In genomic region chr1:9580942-9581341, GRCh38 we compare ENCODE assay signal across 34 cellular contexts.
"Had no signal": no experiment of that assay in that cellular context is flagged by ENCODE, and none has a peak within 500 bp of the region (broad histone marks: within the 10 kb centered on the region; RNA-seq: fewer than 3 reads in every experiment).

No MANE protein-coding gene starts in this region.

- H3K9me3 ChIP-seq: adrenal gland, Peyer's patch, SJSA1, SK-N-SH had no signal

- H3K27me3 ChIP-seq: adrenal gland, Peyer's patch, SJSA1 had no signal

- H3K4me1 ChIP-seq: adrenal gland, Peyer's patch, SJSA1 had no signal

- H3K27me3 Mint-ChIP-seq: activated CD4-positive, alpha-beta T cell treated with anti-CD3 and anti-CD28 coated beads for 36 hours; activated CD4-positive, alpha-beta T cell treated with anti-CD3 and anti-CD28 coated beads, Interleukin-2, amount 10 ng/mL, durations not matched to agents 7 days and 5 days; activated naive CD8-positive, alpha-beta T cell treated with anti-CD3 and anti-CD28 coated beads, Interleukin-2, amount 10 ng/mL, durations not matched to agents 7 days and 5 days; activated T-cell treated with anti-CD3 and anti-CD28 coated beads, Interleukin-2, amount 50 U/mL, for 24 hours; brain had no signal

- H3K9me3 Mint-ChIP-seq: activated CD4-positive, alpha-beta T cell treated with anti-CD3 and anti-CD28 coated beads, Interleukin-2, amount 10 ng/mL, durations not matched to agents 7 days and 5 days; activated naive CD8-positive, alpha-beta T cell treated with anti-CD3 and anti-CD28 coated beads, Interleukin-2, amount 10 ng/mL, durations not matched to agents 7 days and 5 days; activated T-cell treated with anti-CD3 and anti-CD28 coated beads, Interleukin-2, amount 50 U/mL, for 24 hours; brain; T-helper 1 cell treated with Interleukin-12 subunit alpha and Interleukin-12 subunit beta and Interleukin-4 antibody, amounts not matched to agents 30 μg/mL and 1 μg/mL, for 36 hours; T-helper 2 cell treated with Interferon-gamma antibody and Interleukin-4, amounts not matched to agents 5 μg/mL and 100 μg/mL, for 36 hours had no signal

- H3K27ac ChIP-seq: adrenal gland, Peyer's patch, SJSA1 had no signal

- H3K4me1 Mint-ChIP-seq: activated CD4-positive, alpha-beta T cell treated with anti-CD3 and anti-CD28 coated beads for 36 hours; activated CD4-positive, alpha-beta T cell treated with anti-CD3 and anti-CD28 coated beads, Interleukin-2, amount 10 ng/mL, durations not matched to agents 7 days and 5 days; activated naive CD8-positive, alpha-beta T cell treated with anti-CD3 and anti-CD28 coated beads, Interleukin-2, amount 10 ng/mL, durations not matched to agents 7 days and 5 days; brain had no signal

- H3K4me3 ChIP-seq: adrenal gland, Peyer's patch, SJSA1 had no signal

- ATAC-seq: activated CD4-positive, alpha-beta T cell treated with anti-CD3 and anti-CD28 coated beads for 36 hours; activated CD4-positive, CD25-positive, alpha-beta regulatory T cell treated with anti-CD3 and anti-CD28 coated beads, Interleukin-2, amount 50 U/mL, for 24 hours; activated CD8-positive, alpha-beta T cell treated with anti-CD3 and anti-CD28 coated beads, Interleukin-2, amount 10 ng/mL, durations not matched to agents 7 days and 5 days; PC-3 had no signal

- DNase-seq: activated CD4-positive, alpha-beta T cell treated with anti-CD3 and anti-CD28 coated beads for 36 hours; activated CD4-positive, alpha-beta T cell treated with anti-CD3 and anti-CD28 coated beads, Interleukin-2, amount 10 ng/mL, durations not matched to agents 7 days and 5 days; activated CD4-positive, alpha-beta T cell treated with anti-CD3 and anti-CD28 coated beads, Interleukin-2, amount 50 U/mL, for 48 hours; activated CD8-positive, alpha-beta T cell treated with anti-CD3 and anti-CD28 coated beads, Interleukin-2, amount 10 ng/mL, durations not matched to agents 7 days and 5 days; activated naive CD4-positive, alpha-beta T cell; activated naive CD4-positive, alpha-beta T cell treated with anti-CD3 and anti-CD28 coated beads, Interleukin-2, amount 50 U/mL, for 16 hours; activated naive CD8-positive, alpha-beta T cell treated with anti-CD3 and anti-CD28 coated beads, Interleukin-2, amount 10 ng/mL, durations not matched to agents 7 days and 5 days; activated T-cell treated with anti-CD3 and anti-CD28 coated beads, Interleukin-2, amount 50 U/mL, for 24 hours; adrenal gland; caudate nucleus; Kasumi-1; KG1; MM.1S; MV-4-11; NCI-H1092; NCI-H146; NCI-H187; NCI-H2029 treated with DMSO at 0.1 percent for 48 hours; NCI-H2107; NCI-H2171; NCI-H510A; NCI-H526; NCI-H748 treated with DMSO at 0.1 percent for 48 hours; NK-92 treated with Interleukin-12 subunit alpha and Interleukin-12 subunit beta, amount 100 ng/mL, for 24 hours; PC-3; Peyer's patch; RPMI8226; SHP77 treated with DMSO at 0.1 percent for 48 hours; SK-N-SH had no signal

- H3K4me3 Mint-ChIP-seq: activated CD4-positive, alpha-beta T cell treated with anti-CD3 and anti-CD28 coated beads for 36 hours; activated CD4-positive, alpha-beta T cell treated with anti-CD3 and anti-CD28 coated beads, Interleukin-2, amount 10 ng/mL, durations not matched to agents 7 days and 5 days; activated CD8-positive, alpha-beta T cell treated with anti-CD3 and anti-CD28 coated beads, Interleukin-2, amount 10 ng/mL, durations not matched to agents 7 days and 5 days; activated naive CD8-positive, alpha-beta T cell treated with anti-CD3 and anti-CD28 coated beads, Interleukin-2, amount 10 ng/mL, durations not matched to agents 7 days and 5 days; activated T-cell treated with anti-CD3 and anti-CD28 coated beads, Interleukin-2, amount 50 U/mL, for 24 hours; brain; T-helper 1 cell treated with Interleukin-12 subunit alpha and Interleukin-12 subunit beta and Interleukin-4 antibody, amounts not matched to agents 30 μg/mL and 1 μg/mL, for 36 hours; T-helper 2 cell treated with Interferon-gamma antibody and Interleukin-4, amounts not matched to agents 5 μg/mL and 100 μg/mL, for 36 hours had no signal

- H3K36me3 ChIP-seq: adrenal gland had no signal

- H3K27ac Mint-ChIP-seq: activated CD4-positive, alpha-beta T cell treated with anti-CD3 and anti-CD28 coated beads for 36 hours; activated CD4-positive, alpha-beta T cell treated with anti-CD3 and anti-CD28 coated beads, Interleukin-2, amount 10 ng/mL, durations not matched to agents 7 days and 5 days; activated CD8-positive, alpha-beta T cell treated with anti-CD3 and anti-CD28 coated beads, Interleukin-2, amount 10 ng/mL, durations not matched to agents 7 days and 5 days; activated naive CD8-positive, alpha-beta T cell treated with anti-CD3 and anti-CD28 coated beads, Interleukin-2, amount 10 ng/mL, durations not matched to agents 7 days and 5 days; activated T-cell treated with anti-CD3 and anti-CD28 coated beads, Interleukin-2, amount 50 U/mL, for 24 hours; brain; T-helper 1 cell treated with Interleukin-12 subunit alpha and Interleukin-12 subunit beta and Interleukin-4 antibody, amounts not matched to agents 30 μg/mL and 1 μg/mL, for 36 hours; T-helper 2 cell treated with Interferon-gamma antibody and Interleukin-4, amounts not matched to agents 5 μg/mL and 100 μg/mL, for 36 hours had no signal
